In the genomic region with DNA sequence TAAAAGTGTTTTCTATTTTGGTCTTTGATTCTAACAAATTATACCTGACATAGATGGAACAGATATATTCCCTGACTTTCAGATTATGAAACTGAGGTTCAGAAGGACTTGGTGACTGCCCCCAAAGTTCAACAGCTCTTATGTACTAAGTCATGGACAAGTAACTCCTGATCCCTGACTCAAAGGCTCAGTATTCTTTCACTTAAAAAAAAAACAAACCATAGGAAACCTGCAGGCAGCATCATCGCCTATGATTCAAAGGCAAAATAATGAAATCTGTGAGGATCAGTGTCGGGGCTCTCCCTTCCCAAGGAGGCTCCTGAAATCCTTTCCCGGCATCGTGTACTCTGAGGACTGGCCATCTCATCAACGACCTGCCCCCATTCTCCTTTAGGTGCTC, we compare ENCODE assay signal across 14 cellular contexts. TPM values are rescaled to one million over a fixed set of nuclear protein-coding genes. Genes with fewer than 3 reads are reported as not detected.
"Had no signal": no experiment of that assay in that cellular context is flagged by ENCODE, and none has a peak within 500 bp of the region (broad histone marks: within the 10 kb centered on the region; RNA-seq: fewer than 3 reads in every experiment).

No MANE protein-coding gene starts in this region.

RNA-seq across cellular contexts. Expression of a gene that starts 49.9 kb away (rescaled TPM):
- total RNA-seq: kidney; lung microvascular endothelial cell; myocyte; naive thymus-derived CD4-positive, alpha-beta T cell; natural killer cell treated with Interleukin-12 subunit alpha and Interleukin-12 subunit beta and Interleukin-15 and Interleukin-18, amount 100 ng/mL, for 72 hours; omental fat pad; progenitor cell of endocrine pancreas; sciatic nerve; spleen; subcutaneous adipose tissue; suprapubic skin; upper lobe of right lung had no signal
- polyA plus RNA-seq: naive thymus-derived CD4-positive, alpha-beta T cell; neural cell; ovary; spleen had no signal
